In the genomic region with DNA sequence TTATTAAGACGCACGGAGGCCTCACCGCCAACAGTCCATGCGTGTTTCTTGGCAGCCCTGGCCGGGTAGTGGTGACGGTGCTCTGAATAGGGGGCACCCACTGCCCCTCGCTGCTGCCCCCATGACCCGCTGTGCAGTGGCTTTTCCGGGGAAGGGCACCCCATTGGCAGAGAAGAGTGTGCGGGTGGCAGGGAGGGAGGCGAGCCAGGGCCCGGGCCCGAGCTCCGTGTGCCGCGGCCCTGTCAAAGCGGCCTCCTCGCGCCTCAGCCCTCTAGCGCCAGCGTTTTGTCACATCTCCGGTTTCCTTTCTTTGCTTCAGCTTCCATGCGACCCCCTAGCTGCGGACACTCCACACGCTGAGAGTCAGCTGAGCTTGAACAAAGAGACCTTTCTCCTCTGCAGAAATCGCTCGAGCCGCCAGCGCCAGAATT, we compare ENCODE assay signal across 20 cellular contexts.
DNase-seq lines count a peak whose midpoint lies in the region; ATAC-seq and TF ChIP-seq lines count a peak whose summit lies in the region.
"Had no signal": no experiment of that assay in that cellular context is flagged by ENCODE, and none has a peak within 500 bp of the region (broad histone marks: within the 10 kb centered on the region; RNA-seq: fewer than 3 reads in every experiment).

No MANE protein-coding gene starts in this region.

- 46% methylated on average over 29 of the region's 29 CpGs for WGBS in hepatocyte (ENCODE audit: low lambda C conversion rate, missing lambda C conversion rate)

- H3K36me3 ChIP-seq in hepatocyte (replicated peaks; ENCODE audit: insufficient read depth, low read depth) = no peaks in the 10 kb centered on the region
- no peaks in the 10 kb centered on the region for H3K36me3 ChIP-seq in MG63
- H3K36me3 ChIP-seq: BE2C, brain microvascular endothelial cell, lower lobe of right lung had no signal

- TF ChIP-seq CTCF in hepatocyte (IDR thresholded peaks at IDR 0.05; ENCODE audit: poor library complexity) = no peak

- peak overlapping the region; percentile 53 for H3K4me2 ChIP-seq in hepatocyte
- H3K4me2 ChIP-seq: SK-N-SH had no signal

- no peaks in the 10 kb centered on the region for H4K20me1 ChIP-seq in hepatocyte (ENCODE audit: insufficient read depth, poor library complexity, severe bottlenecking)

- H3K27me3 ChIP-seq in hepatocyte = no peaks in the 10 kb centered on the region
- H3K27me3 ChIP-seq in MG63 = no peaks in the 10 kb centered on the region
- H3K27me3 ChIP-seq: BE2C, brain microvascular endothelial cell had no signal

- H3K79me2 ChIP-seq in hepatocyte = no peaks in the 10 kb centered on the region

- no peaks in the 10 kb centered on the region for H3K4me1 ChIP-seq in hepatocyte (ENCODE audit: insufficient read depth)
- H3K4me1 ChIP-seq: BE2C, lower lobe of right lung had no signal

- H3K4me3 ChIP-seq in hepatocyte = no peak overlapping the region
- H3K4me3 ChIP-seq in MG63 = no peak overlapping the region
- H3K4me3 ChIP-seq: lower lobe of right lung had no signal

- peak overlapping the region; percentile 78 for H3K27ac ChIP-seq in hepatocyte
- H3K27ac ChIP-seq: brain microvascular endothelial cell, lower lobe of right lung had no signal

- DNase-seq in amygdala (lab: John Stamatoyannopoulos, UW) (peak in 43 of 56 donors; percentile 4 to 78 (median 41)), hepatocyte (ENCODE audit: low spot score) (peak; percentile 21), middle frontal gyrus (ENCODE audit: extremely low spot score, low spot score) (peak; percentile 15), superior temporal gyrus (ENCODE audit: extremely low spot score) (peak; percentile 63), MG63 (no peak), NCI-H2196 (lab: John Stamatoyannopoulos, UW; ENCODE audit: unreplicated experiment) (no peak)
- no peak for DNase-seq in stimulated activated CD4-positive, alpha-beta T cell treated with anti-CD3 and anti-CD28 coated beads, Interleukin-2, amount 100 ng/mL, for 24 hours
- DNase-seq: activated CD4-positive, alpha-beta T cell treated with anti-CD3 and anti-CD28 coated beads for 4 hours; activated naive CD4-positive, alpha-beta T cell treated with anti-CD3 and anti-CD28 coated beads, Interleukin-2, amount 10 ng/mL, durations not matched to agents 7 days and 5 days; BE2C; brain microvascular endothelial cell; HFFc6; lower lobe of right lung; MV-4-11; NCI-H2081; OCI-M1; SK-N-SH; small intestine; T1000 had no signal

- H3K9me3 ChIP-seq in hepatocyte (ENCODE audit: low read depth) = no peaks in the 10 kb centered on the region
- no peaks in the 10 kb centered on the region for H3K9me3 ChIP-seq in MG63
- H3K9me3 ChIP-seq: BE2C, lower lobe of right lung, SK-N-SH had no signal

- peak overlapping the region; percentile 20 for H2AFZ ChIP-seq in hepatocyte

- no peak for ATAC-seq in HG03175 (IDR thresholded peaks at IDR 0.05; ENCODE audit: unreplicated experiment)
- ATAC-seq: lower lobe of right lung had no signal

- H3K9me2 ChIP-seq in hepatocyte (replicated peaks; ENCODE audit: insufficient read depth) = no peaks in the 10 kb centered on the region
- H3K9me2 ChIP-seq: SK-N-SH had no signal

Comparison
In these comparisons a context has a peak if more than half of its experiments do, and no peak if none do; other contexts are left out.
1. DNase-seq: peak in amygdala (43 of 56), hepatocyte (single experiment), middle frontal gyrus (single experiment) and superior temporal gyrus (single experiment); none in MG63 (single experiment), stimulated activated CD4-positive, alpha-beta T cell treated with anti-CD3 and anti-CD28 coated beads, Interleukin-2, amount 100 ng/mL, for 24 hours (0 of 2) and NCI-H2196 (single experiment).